27 cellular contexts compared by ENCODE assay signal in genomic region chr10:106559442-106559841, GRCh38.
DNase-seq lines count a peak whose midpoint lies in the region; ATAC-seq and TF ChIP-seq lines count a peak whose summit lies in the region.
"Had no signal": no experiment of that assay in that cellular context is flagged by ENCODE, and none has a peak within 500 bp of the region (broad histone marks: within the 10 kb centered on the region; RNA-seq: fewer than 3 reads in every experiment).

No MANE protein-coding gene starts in this region.

- H3K14ac ChIP-seq in mesenchymal stem cell (ENCODE audit: low read length in 2 of 2) = no peak overlapping the region

- H4K20me1 ChIP-seq in PC-3 (ENCODE audit: low read length) = no peaks in the 10 kb centered on the region

- H3K4me1 Mint-ChIP-seq in activated CD8-positive, alpha-beta T cell treated with anti-CD3 and anti-CD28 coated beads for 36 hours (ENCODE audit: low read depth) = no peaks in the 10 kb centered on the region
- H3K4me1 Mint-ChIP-seq: activated CD4-positive, alpha-beta T cell treated with anti-CD3 and anti-CD28 coated beads, Interleukin-2, amount 10 ng/mL, durations not matched to agents 24 days and 14 days; CD8-positive, alpha-beta memory T cell had no signal

- no peak overlapping the region for H2BK12ac ChIP-seq in mesenchymal stem cell (ENCODE audit: low read length in 2 of 2)

- no peaks in the 10 kb centered on the region for H3K79me1 ChIP-seq in mesenchymal stem cell (replicated peaks; ENCODE audit: low read length, poor library complexity, severe bottlenecking)

- peak; percentile 72 for DNase-seq in EH (ENCODE audit: low read depth)
- DNase-seq in PC-3 = peak; percentile 86
- peak; percentile 34 for DNase-seq in brain microvascular endothelial cell
- DNase-seq in mesenchymal stem cell = peak; percentile 17
- DNase-seq in activated CD8-positive, alpha-beta T cell treated with anti-CD3 and anti-CD28 coated beads for 36 hours = no peak
- no peak for DNase-seq in stomach
- no peak for DNase-seq in sigmoid colon
- DNase-seq: ACHN; activated CD4-positive, alpha-beta T cell treated with anti-CD3 and anti-CD28 coated beads, Interleukin-2, amount 10 ng/mL, durations not matched to agents 24 days and 14 days; anterior cingulate cortex; CD8-positive, alpha-beta memory T cell; left cardiac atrium; NCI-H1436 treated with DMSO at 0.1 percent for 48 hours; NCI-H748 treated with DMSO at 0.1 percent for 48 hours; pancreas; spleen; stimulated activated CD4-positive, alpha-beta T cell treated with anti-CD3 and anti-CD28 coated beads, Interleukin-2, amount 100 ng/mL, for 24 hours; T1000 had no signal

- H3K79me2 ChIP-seq in PC-3 (ENCODE audit: low read length) = no peaks in the 10 kb centered on the region
- H3K79me2 ChIP-seq: hepatocyte had no signal

- CTCF ChIA-PET in PC-3 (lab: Charles Lee) = no interaction called here
- CTCF ChIA-PET in activated CD8-positive, alpha-beta T cell treated with anti-CD3 and anti-CD28 coated beads for 36 hours (lab: Charles Lee) = no interaction called here

- H2AFZ ChIP-seq in PC-3 (ENCODE audit: low read length) (no peak overlapping the region), mesenchymal stem cell (ENCODE audit: low read depth, low read length) (no peak overlapping the region)
- H2AFZ ChIP-seq: hepatocyte had no signal

- H3K9me3 Mint-ChIP-seq in activated CD8-positive, alpha-beta T cell treated with anti-CD3 and anti-CD28 coated beads for 36 hours = no peaks in the 10 kb centered on the region
- H3K9me3 Mint-ChIP-seq: activated CD4-positive, alpha-beta T cell treated with anti-CD3 and anti-CD28 coated beads, Interleukin-2, amount 10 ng/mL, durations not matched to agents 24 days and 14 days had no signal

- in situ Hi-C loops in brain microvascular endothelial cell (cut with HindIII; ENCODE audit: low pct_ligation_motif_present, low sequenced_read_pairs) = no loop called here

- no peak overlapping the region for H3K23ac ChIP-seq in mesenchymal stem cell (ENCODE audit: low read length in 2 of 2)

- TF ChIP-seq CTCF in PC-3 (conservative IDR thresholded peaks at IDR 0.05; ENCODE audit: low read depth, low read length) (no peak), brain microvascular endothelial cell (IDR thresholded peaks at IDR 0.05; ENCODE audit: low read depth, low read length, missing control alignments) (no peak), stomach (IDR thresholded peaks at IDR 0.05) (no peak), sigmoid colon (IDR thresholded peaks at IDR 0.05) (no peak)
- no peak for TF ChIP-seq CTCF in activated CD8-positive, alpha-beta T cell treated with anti-CD3 and anti-CD28 coated beads for 36 hours (IDR thresholded peaks at IDR 0.05)

- no peak overlapping the region for H4K91ac ChIP-seq in mesenchymal stem cell (ENCODE audit: low read length)

- no peak overlapping the region for H2BK120ac ChIP-seq in mesenchymal stem cell (ENCODE audit: low read depth, low read length)

- no peak overlapping the region for H3K18ac ChIP-seq in mesenchymal stem cell (ENCODE audit: low read depth in 1 of 2, low read length in 2 of 2)

- H3K4me3 Mint-ChIP-seq in activated CD8-positive, alpha-beta T cell treated with anti-CD3 and anti-CD28 coated beads for 36 hours = no peak overlapping the region
- H3K4me3 Mint-ChIP-seq: activated CD4-positive, alpha-beta T cell treated with anti-CD3 and anti-CD28 coated beads, Interleukin-2, amount 10 ng/mL, durations not matched to agents 24 days and 14 days; CD8-positive, alpha-beta memory T cell; stimulated activated naive CD8-positive, alpha-beta T cell treated with anti-CD3 and anti-CD28 coated beads, Interleukin-15, Interleukin-2, amounts not matched to agents 100 ng/mL and 50 ng/mL, for 24 hours had no signal

- peak overlapping the region; percentile 92 for H3K9ac ChIP-seq in PC-3 (ENCODE audit: low read length)
- no peak overlapping the region for H3K9ac ChIP-seq in mesenchymal stem cell (ENCODE audit: low read length)
- H3K9ac ChIP-seq: KMS-11 had no signal

- peak overlapping the region; percentile 63 for H3K4me2 ChIP-seq in PC-3 (ENCODE audit: low read length)
- no peak overlapping the region for H3K4me2 ChIP-seq in mesenchymal stem cell (ENCODE audit: low read length, poor library complexity, severe bottlenecking)
- H3K4me2 ChIP-seq: hepatocyte, KMS-11 had no signal

- peak; percentile 42 for ATAC-seq in PC-3
- no peak for ATAC-seq in activated CD8-positive, alpha-beta T cell treated with anti-CD3 and anti-CD28 coated beads for 36 hours
- ATAC-seq in HG02623 (IDR thresholded peaks at IDR 0.05; ENCODE audit: unreplicated experiment) = no peak
- ATAC-seq: activated naive CD4-positive, alpha-beta T cell treated with anti-CD3 and anti-CD28 coated beads, Interleukin-2, amount 50 U/mL, for 72 hours; pancreas had no signal

- POLR2A ChIA-PET in PC-3 (lab: Charles Lee; ENCODE audit: unreplicated experiment) = no interaction called here
- POLR2A ChIA-PET in activated CD8-positive, alpha-beta T cell treated with anti-CD3 and anti-CD28 coated beads for 36 hours (lab: Charles Lee) = no interaction called here

- no peak overlapping the region for H3K27ac Mint-ChIP-seq in activated CD8-positive, alpha-beta T cell treated with anti-CD3 and anti-CD28 coated beads for 36 hours
- H3K27ac Mint-ChIP-seq: activated CD4-positive, alpha-beta T cell treated with anti-CD3 and anti-CD28 coated beads, Interleukin-2, amount 10 ng/mL, durations not matched to agents 24 days and 14 days; activated naive CD4-positive, alpha-beta T cell treated with anti-CD3 and anti-CD28 coated beads, Interleukin-2, amount 50 U/mL, for 72 hours; stimulated activated naive CD8-positive, alpha-beta T cell treated with anti-CD3 and anti-CD28 coated beads, Interleukin-15, Interleukin-2, amounts not matched to agents 100 ng/mL and 50 ng/mL, for 24 hours had no signal

- H2BK5ac ChIP-seq in mesenchymal stem cell (ENCODE audit: low read depth, low read length, poor library complexity, severe bottlenecking) = no peak overlapping the region

- no TSS peak for BruUV-seq in PC-3 (replicated peaks; lab: Mats Ljungman, UMichigan)

- no peak overlapping the region for H2BK15ac ChIP-seq in mesenchymal stem cell (ENCODE audit: low read depth, poor library complexity, severe bottlenecking)

- no peak overlapping the region for H3K4ac ChIP-seq in mesenchymal stem cell (ENCODE audit: low read depth in 1 of 2, low read length in 2 of 2)

- no peaks in the 10 kb centered on the region for H3K9me2 ChIP-seq in PC-3 (replicated peaks; ENCODE audit: low read length)

- TF ChIP-seq POLR2A in stomach (IDR thresholded peaks at IDR 0.05) = no peak
- TF ChIP-seq POLR2A in sigmoid colon (IDR thresholded peaks at IDR 0.05) = no peak

- H3K4me1 ChIP-seq in PC-3 (ENCODE audit: insufficient read depth, low read length) = peaks cover 74% of the 10 kb centered on the region
- peaks cover 2% of the 10 kb centered on the region for H3K4me1 ChIP-seq in mesenchymal stem cell (ENCODE audit: control insufficient read depth, insufficient read depth, low read depth, low read length)
- H3K4me1 ChIP-seq in stomach = no peaks in the 10 kb centered on the region
- H3K4me1 ChIP-seq in sigmoid colon = no peaks in the 10 kb centered on the region
- H3K4me1 ChIP-seq: esophagus muscularis mucosa, pancreas, spleen had no signal

- no peak overlapping the region for H4K8ac ChIP-seq in mesenchymal stem cell (ENCODE audit: low read length)

- H3K36me3 Mint-ChIP-seq in activated CD8-positive, alpha-beta T cell treated with anti-CD3 and anti-CD28 coated beads for 36 hours (ENCODE audit: low read depth) = no peaks in the 10 kb centered on the region
- H3K36me3 Mint-ChIP-seq: activated naive CD4-positive, alpha-beta T cell treated with anti-CD3 and anti-CD28 coated beads, Interleukin-2, amount 50 U/mL, for 72 hours had no signal

- H3K27ac ChIP-seq in PC-3 (ENCODE audit: low read length) (peak overlapping the region; percentile 99), brain microvascular endothelial cell (peak overlapping the region; percentile 63), mesenchymal stem cell (ENCODE audit: low read length, poor library complexity, severe bottlenecking) (no peak overlapping the region), stomach (no peak overlapping the region), sigmoid colon (no peak overlapping the region)
- H3K27ac ChIP-seq: esophagus muscularis mucosa, hepatocyte, HL-60, KMS-11, pancreas, SJSA1, spleen, thoracic aorta had no signal

- no peaks in the 10 kb centered on the region for H3F3A ChIP-seq in PC-3 (ENCODE audit: low read length, unreplicated experiment)

- H3K9me3 ChIP-seq in PC-3 (ENCODE audit: low read length) (no peaks in the 10 kb centered on the region), mesenchymal stem cell (ENCODE audit: control insufficient read depth, low read length) (no peaks in the 10 kb centered on the region), stomach (no peaks in the 10 kb centered on the region), sigmoid colon (no peaks in the 10 kb centered on the region)
- H3K9me3 ChIP-seq: esophagus muscularis mucosa, pancreas, SJSA1, spleen, thoracic aorta had no signal

- no peak overlapping the region for H3K4me3 ChIP-seq in PC-3 (ENCODE audit: low read length)
- H3K4me3 ChIP-seq in brain microvascular endothelial cell (ENCODE audit: low read depth, low read length) = no peak overlapping the region
- H3K4me3 ChIP-seq in mesenchymal stem cell (ENCODE audit: insufficient read depth in 1 of 2, low read depth in 1 of 2, low read length in 2 of 2) = no peak overlapping the region
- no peak overlapping the region for H3K4me3 ChIP-seq in stomach
- no peak overlapping the region for H3K4me3 ChIP-seq in sigmoid colon
- H3K4me3 ChIP-seq: esophagus muscularis mucosa, hepatocyte, pancreas, SJSA1, spleen, thoracic aorta had no signal

- H3K27me3 ChIP-seq in PC-3 (ENCODE audit: low read length) (no peaks in the 10 kb centered on the region), brain microvascular endothelial cell (replicated peaks) (no peaks in the 10 kb centered on the region), mesenchymal stem cell (ENCODE audit: control insufficient read depth in 1 of 2, insufficient read depth in 1 of 2, low read length in 2 of 2) (no peaks in the 10 kb centered on the region), stomach (no peaks in the 10 kb centered on the region), sigmoid colon (no peaks in the 10 kb centered on the region)
- H3K27me3 ChIP-seq: esophagus muscularis mucosa, hepatocyte, pancreas, SJSA1, spleen had no signal

- intact Hi-C loops in PC-3 (cut with micrococcal nuclease) = loop anchor here (5.0 kb wide), 1 partner anchor 52 kb away; no protein-coding TSS in a partner anchor
- intact Hi-C loops in activated CD8-positive, alpha-beta T cell treated with anti-CD3 and anti-CD28 coated beads for 36 hours (cut with micrococcal nuclease) = no loop called here
- intact Hi-C loops in stomach (cut with DNase I; ENCODE audit: low total_unique reads) = no loop called here
- intact Hi-C loops in sigmoid colon (cut with DNase I) = no loop called here

- H3K36me3 ChIP-seq in PC-3 (ENCODE audit: low read depth, low read length) = no peaks in the 10 kb centered on the region
- no peaks in the 10 kb centered on the region for H3K36me3 ChIP-seq in brain microvascular endothelial cell (replicated peaks)
- no peaks in the 10 kb centered on the region for H3K36me3 ChIP-seq in mesenchymal stem cell (ENCODE audit: control insufficient read depth in 1 of 2, insufficient read depth in 2 of 2, low read depth in 1 of 2, low read length in 2 of 2)
- H3K36me3 ChIP-seq in stomach = no peaks in the 10 kb centered on the region
- no peaks in the 10 kb centered on the region for H3K36me3 ChIP-seq in sigmoid colon
- H3K36me3 ChIP-seq: esophagus muscularis mucosa, pancreas, SJSA1, spleen, thoracic aorta had no signal

- WGBS in mesenchymal stem cell = 67% methylated on average over 3 of the region's 3 CpGs
- 73 to 95% (median 90%) methylated on average over 3 of the region's 3 CpGs for WGBS in stomach, 5 donors
- WGBS in sigmoid colon, 2 donors = 92 to 93% methylated on average over 3 of the region's 3 CpGs

- no peak overlapping the region for H2AK5ac ChIP-seq in mesenchymal stem cell (ENCODE audit: low read length, severe bottlenecking)

- no peaks in the 10 kb centered on the region for H3K27me3 Mint-ChIP-seq in activated CD8-positive, alpha-beta T cell treated with anti-CD3 and anti-CD28 coated beads for 36 hours
- H3K27me3 Mint-ChIP-seq: activated CD4-positive, alpha-beta T cell treated with anti-CD3 and anti-CD28 coated beads, Interleukin-2, amount 10 ng/mL, durations not matched to agents 24 days and 14 days; CD8-positive, alpha-beta memory T cell; stimulated activated naive CD8-positive, alpha-beta T cell treated with anti-CD3 and anti-CD28 coated beads, Interleukin-15, Interleukin-2, amounts not matched to agents 100 ng/mL and 50 ng/mL, for 24 hours had no signal

- TF ChIP-seq EP300 in stomach (IDR thresholded peaks at IDR 0.05) (no peak), sigmoid colon (IDR thresholded peaks at IDR 0.05) (no peak)

Comparison
In these comparisons a context has a peak if more than half of its experiments do, and no peak if none do; other contexts are left out.
1. DNase-seq: peak in EH (single experiment), PC-3 (single experiment), brain microvascular endothelial cell (single experiment) and mesenchymal stem cell (single experiment); none in activated CD8-positive, alpha-beta T cell treated with anti-CD3 and anti-CD28 coated beads for 36 hours (single experiment), stomach (single experiment) and sigmoid colon (single experiment).
2. H3K27ac ChIP-seq: peak in PC-3 (single experiment) and brain microvascular endothelial cell (single experiment); none in mesenchymal stem cell (single experiment), stomach (0 of 5) and sigmoid colon (0 of 4).